8 cellular contexts compared by ENCODE assay signal in the genomic region with DNA sequence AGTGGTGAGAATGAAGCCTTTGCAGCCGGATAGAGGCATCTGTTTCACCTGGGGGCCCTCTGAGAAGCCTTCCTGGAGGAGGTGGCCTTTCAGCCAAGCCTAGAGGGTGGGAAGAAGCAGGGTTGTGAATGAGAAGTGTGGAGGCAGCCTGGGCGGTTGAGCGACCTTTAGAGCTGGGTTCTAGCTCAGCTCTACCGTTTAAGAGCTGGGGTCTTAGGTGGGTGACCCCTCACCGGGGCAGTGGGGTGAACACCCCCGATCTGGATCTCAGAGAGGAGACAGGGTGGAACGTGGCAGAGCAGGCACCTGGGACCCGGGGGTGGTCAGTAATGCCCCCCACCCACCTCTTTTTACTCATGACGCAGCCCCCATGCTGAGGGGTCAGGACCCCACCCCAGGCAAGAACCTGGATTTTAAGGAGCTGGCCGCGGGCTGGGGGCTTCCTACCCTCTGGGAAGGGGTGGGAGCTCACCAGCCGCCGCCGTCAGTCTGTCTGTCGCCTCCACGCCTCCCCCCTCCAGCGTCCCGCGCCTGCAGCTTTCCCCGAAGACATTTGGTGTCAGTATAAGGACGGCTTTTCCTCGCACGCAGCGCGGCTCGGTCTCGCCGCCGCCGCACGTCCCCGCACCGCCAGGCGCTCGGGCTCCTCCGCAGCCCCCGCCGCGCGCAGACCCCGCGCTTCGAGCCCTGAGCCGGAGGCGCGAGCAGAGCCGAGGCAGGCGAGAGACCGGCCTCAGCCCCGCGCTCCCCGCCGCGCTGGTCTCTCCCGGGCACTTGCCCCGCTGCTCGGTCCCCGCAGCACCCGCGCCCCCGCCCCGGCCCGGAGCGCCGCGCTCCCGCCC. TPM values are rescaled to one million over a fixed set of nuclear protein-coding genes. Genes with fewer than 3 reads are reported as not detected.
DNase-seq lines count a peak whose midpoint lies in the region; ATAC-seq and TF ChIP-seq lines count a peak whose summit lies in the region.
"Had no signal": no experiment of that assay in that cellular context is flagged by ENCODE, and none has a peak within 500 bp of the region (broad histone marks: within the 10 kb centered on the region; RNA-seq: fewer than 3 reads in every experiment).

No MANE protein-coding gene starts in this region.

- H3K4me3 ChIP-seq in LNCaP clone FGC (ENCODE audit: low read depth, low read length), result no peak overlapping the region; the same call in 1 of the 2 replicates
- H3K4me3 ChIP-seq in smooth muscle cell, result peak overlapping the region; percentile 40

- no peaks in the 10 kb centered on the region for H3K4me1 ChIP-seq in smooth muscle cell (ENCODE audit: low read depth)

- H3K4me2 ChIP-seq in smooth muscle cell, result peak overlapping the region; percentile 83

- no peak for TF ChIP-seq POLR2A in erythroblast (IDR thresholded peaks at IDR 0.05; ENCODE audit: low read length)

- no peak overlapping the region for H3K27ac ChIP-seq in smooth muscle cell (ENCODE audit: low read depth)

- peaks cover 7% of the 10 kb centered on the region for H3K4me1 Mint-ChIP-seq in activated CD4-positive, alpha-beta memory T cell treated with anti-CD3 and anti-CD28 coated beads for 36 hours (ENCODE audit: low read depth)

- H3K27me3 ChIP-seq in smooth muscle cell (ENCODE audit: low read depth), result peaks cover 74% of the 10 kb centered on the region

- CTCF ChIA-PET in activated CD4-positive, alpha-beta memory T cell treated with anti-CD3 and anti-CD28 coated beads for 36 hours (lab: Charles Lee), result interaction anchor here (0.7 to 5.3 kb wide), 6 partner anchors 23 to 487 kb away, joined by 3 to 37 read pairs (median 4); no protein-coding TSS in a partner anchor

- 11% methylated on average over 49 of the region's 67 CpGs for WGBS in smooth muscle cell (ENCODE audit: low lambda C conversion rate)

- H3K9me3 ChIP-seq in smooth muscle cell (replicated peaks; ENCODE audit: low read depth), result no peaks in the 10 kb centered on the region

- H3F3A ChIP-seq in smooth muscle cell (ENCODE audit: low read depth), result no peaks in the 10 kb centered on the region

- H2AFZ ChIP-seq in smooth muscle cell (ENCODE audit: low read depth), result no peak overlapping the region

- no peak overlapping the region for H3K27ac Mint-ChIP-seq in activated CD4-positive, alpha-beta memory T cell treated with anti-CD3 and anti-CD28 coated beads for 36 hours

- DNase-seq in LNCaP clone FGC (ENCODE audit: low read depth) (no peak), erythroblast (lab: John Stamatoyannopoulos, UW) (peak; percentile 61 to 70), smooth muscle cell (lab: John Stamatoyannopoulos, UW; ENCODE audit: unreplicated experiment) (no peak)
- peak; percentile 58 for DNase-seq in activated CD4-positive, alpha-beta memory T cell treated with anti-CD3 and anti-CD28 coated beads for 36 hours

- intact Hi-C loops in activated CD4-positive, alpha-beta memory T cell treated with anti-CD3 and anti-CD28 coated beads for 36 hours (cut with micrococcal nuclease), result no loop called here

- H4K20me1 ChIP-seq in smooth muscle cell (ENCODE audit: low read depth), result no peaks in the 10 kb centered on the region

- no peaks in the 10 kb centered on the region for H3K36me3 ChIP-seq in smooth muscle cell (ENCODE audit: low read depth)

- no peak overlapping the region for H3K9ac ChIP-seq in smooth muscle cell (ENCODE audit: low read depth)

- H3K9me3 Mint-ChIP-seq in activated CD4-positive, alpha-beta memory T cell treated with anti-CD3 and anti-CD28 coated beads for 36 hours, result no peaks in the 10 kb centered on the region

- ATAC-seq in esophagus mucosa (no peak), GM21737 (IDR thresholded peaks at IDR 0.05; ENCODE audit: unreplicated experiment) (no peak), HG03354 (IDR thresholded peaks at IDR 0.05; ENCODE audit: poor library complexity, severe bottlenecking, unreplicated experiment) (no peak)

- TF ChIP-seq CTCF in LNCaP clone FGC (IDR thresholded peaks at IDR 0.05; ENCODE audit: control insufficient read depth, extremely low read depth, insufficient read depth) (peak; percentile 63), smooth muscle cell (IDR thresholded peaks at IDR 0.05; ENCODE audit: borderline replicate concordance, insufficient read depth, poor library complexity, severe bottlenecking) (no peak)

- peaks cover 30% of the 10 kb centered on the region for H3K27me3 Mint-ChIP-seq in activated CD4-positive, alpha-beta memory T cell treated with anti-CD3 and anti-CD28 coated beads for 36 hours

- peak overlapping the region; percentile 12 for H3K4me3 Mint-ChIP-seq in activated CD4-positive, alpha-beta memory T cell treated with anti-CD3 and anti-CD28 coated beads for 36 hours

- POLR2A ChIA-PET in activated CD4-positive, alpha-beta memory T cell treated with anti-CD3 and anti-CD28 coated beads for 36 hours (lab: Charles Lee), result no interaction called here

- H3K36me3 Mint-ChIP-seq in activated CD4-positive, alpha-beta memory T cell treated with anti-CD3 and anti-CD28 coated beads for 36 hours, result no peaks in the 10 kb centered on the region

- no peaks in the 10 kb centered on the region for H3K79me2 ChIP-seq in smooth muscle cell (ENCODE audit: low read depth)

RNA-seq across cellular contexts. Expression of gene CACNA1I, which starts 13.4 kb away (rescaled TPM):
- total RNA-seq in activated CD4-positive, alpha-beta memory T cell treated with anti-CD3 and anti-CD28 coated beads for 36 hours, result under 1 TPM; 0.36 to 0.57 TPM
- total RNA-seq in smooth muscle cell (not detected in 2 replicates), esophagus mucosa (0.08 TPM)
- polyA plus RNA-seq in smooth muscle cell, result not detected in 2 replicates
- total RNA-seq: LHCN-M2 had no signal

RNA-seq across cellular contexts. Expression of gene RPS19BP1, which starts 24.6 kb away (rescaled TPM):
- total RNA-seq in activated CD4-positive, alpha-beta memory T cell treated with anti-CD3 and anti-CD28 coated beads for 36 hours, result 10 to 100 TPM; 65.2 to 67.5 TPM
- total RNA-seq in smooth muscle cell (42.8 and 71.6 TPM in 2 replicates), esophagus mucosa (40.7 TPM)
- 97.1 and 115 TPM in 2 replicates for polyA plus RNA-seq in smooth muscle cell

RNA-seq across cellular contexts. Expression of gene ATF4, which starts 36.8 kb away (rescaled TPM):
- total RNA-seq in activated CD4-positive, alpha-beta memory T cell treated with anti-CD3 and anti-CD28 coated beads for 36 hours, result 100 to 1,000 TPM; 437 to 455 TPM
- total RNA-seq in smooth muscle cell, result 421 and 443 TPM in 2 replicates
- 288 and 339 TPM in 2 replicates for polyA plus RNA-seq in smooth muscle cell
- total RNA-seq in esophagus mucosa, result 375 TPM

RNA-seq across cellular contexts. Expression of gene MIEF1, which starts 55.1 kb away (rescaled TPM):
- 10 to 100 TPM; 40.3 to 43.1 TPM for total RNA-seq in activated CD4-positive, alpha-beta memory T cell treated with anti-CD3 and anti-CD28 coated beads for 36 hours
- 11.1 and 17.8 TPM in 2 replicates for total RNA-seq in smooth muscle cell
- 11.3 and 14.5 TPM in 2 replicates for polyA plus RNA-seq in smooth muscle cell
- total RNA-seq in esophagus mucosa, result 16.7 TPM

Comparison
In these comparisons a context has a peak if more than half of its experiments do, and no peak if none do; other contexts are left out.
1. DNase-seq: peak in activated CD4-positive, alpha-beta memory T cell treated with anti-CD3 and anti-CD28 coated beads for 36 hours (single experiment) and erythroblast (2 of 2); none in LNCaP clone FGC (single experiment) and smooth muscle cell (single experiment).